33 cellular contexts compared by ENCODE assay signal in the genomic region with DNA sequence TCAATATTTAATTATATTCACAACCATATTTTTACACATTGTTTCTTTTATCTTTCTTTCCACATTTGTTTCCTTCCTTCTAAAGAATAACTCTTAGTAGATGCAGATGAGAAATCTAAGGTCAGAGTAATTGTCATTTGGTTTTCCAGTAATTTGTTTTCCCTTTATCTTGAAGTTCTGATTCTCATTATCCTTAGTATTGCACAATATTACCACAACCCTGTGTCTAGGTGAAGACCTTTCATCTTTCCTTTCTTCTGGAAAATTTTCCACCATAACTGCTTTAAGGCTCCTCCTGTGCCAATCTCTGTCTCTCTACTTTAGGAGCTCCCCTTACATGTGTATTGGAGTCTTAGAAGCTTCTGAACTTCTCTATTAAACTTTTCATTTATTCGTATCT.
"Had no signal": no experiment of that assay in that cellular context is flagged by ENCODE, and none has a peak within 500 bp of the region (broad histone marks: within the 10 kb centered on the region; RNA-seq: fewer than 3 reads in every experiment).

No MANE protein-coding gene starts in this region.

- H3K36me3 ChIP-seq: adrenal gland, ascending aorta, cardiac muscle cell had no signal

- FAIRE-seq: bronchial epithelial cell had no signal

- DNase-seq: activated B cell treated with CpG ODN at 0.5 μM for 24 hours; activated CD4-positive, alpha-beta memory T cell treated with anti-CD3 and anti-CD28 coated beads for 36 hours; activated CD4-positive, alpha-beta T cell treated with anti-CD3 and anti-CD28 coated beads for 4 hours; activated CD4-positive, alpha-beta T cell treated with anti-CD3 and anti-CD28 coated beads, Interleukin-2, amount 10 ng/mL, durations not matched to agents 24 days and 14 days; activated CD4-positive, alpha-beta T cell treated with anti-CD3 and anti-CD28 coated beads, Interleukin-2, amount 50 U/mL, for 1 hour; activated CD4-positive, alpha-beta T cell treated with anti-CD3 and anti-CD28 coated beads, Interleukin-2, amount 50 U/mL, for 4 hours; activated CD4-positive, CD25-positive, alpha-beta regulatory T cell treated with anti-CD3 and anti-CD28 coated beads, Interleukin-2, amount 50 U/mL, for 72 hours; activated CD8-positive, alpha-beta memory T cell treated with anti-CD3 and anti-CD28 coated beads, Interleukin-2, amount 50 U/mL, for 4 hours; activated CD8-positive, alpha-beta T cell treated with anti-CD3 and anti-CD28 coated beads for 36 hours; activated effector memory CD4-positive, alpha-beta T cell treated with anti-CD3 and anti-CD28 coated beads, Interleukin-2, amount 50 U/mL, for 16 hours; activated gamma-delta T cell treated with Interleukin-2 at 50 U/mL for 16 hours; activated naive CD4-positive, alpha-beta T cell; activated naive CD4-positive, alpha-beta T cell treated with anti-CD3 and anti-CD28 coated beads for 36 hours; activated naive CD4-positive, alpha-beta T cell treated with anti-CD3 and anti-CD28 coated beads, Interleukin-2, amount 50 U/mL, for 16 hours; activated naive CD8-positive, alpha-beta T cell treated with anti-CD3 and anti-CD28 coated beads for 36 hours; activated T-cell treated with anti-CD3 and anti-CD28 coated beads for 4 hours; activated T-cell treated with anti-CD3 and anti-CD28 coated beads, Interleukin-2, amount 50 U/mL, for 1 hour; activated T-cell treated with anti-CD3 and anti-CD28 coated beads, Interleukin-2, amount 50 U/mL, for 4 hours; activated T-cell treated with anti-CD3 and anti-CD28 coated beads, Interleukin-2, amount 50 U/mL, for 72 hours; adrenal gland; amygdala; anterior cingulate cortex; caudate nucleus; cerebellar nuclear complex; T-helper 1 cell; T-helper 2 cell; T-helper 9 cell had no signal

- H3K4me3 ChIP-seq: adrenal gland, ascending aorta, cardiac muscle cell had no signal

- H3K4me1 ChIP-seq: adrenal gland, ascending aorta had no signal

- H3K27ac ChIP-seq: adrenal gland, ascending aorta, cardiac muscle cell, VCaP had no signal

- H3K27me3 ChIP-seq: adrenal gland, ascending aorta, cardiac muscle cell had no signal

- ATAC-seq: activated CD8-positive, alpha-beta T cell treated with anti-CD3 and anti-CD28 coated beads for 36 hours; activated naive CD4-positive, alpha-beta T cell treated with anti-CD3 and anti-CD28 coated beads, Interleukin-2, amount 50 U/mL, for 72 hours; activated T-cell treated with anti-CD3 and anti-CD28 coated beads, Interleukin-2, amount 50 U/mL, for 4 hours; activated T-cell treated with anti-CD3 and anti-CD28 coated beads, Interleukin-2, amount 50 U/mL, for 72 hours; activated T-helper 17 cell treated with anti-CD3 and anti-CD28 coated beads, Interleukin-2, amount 50 U/mL, for 72 hours had no signal

- H3K9me3 ChIP-seq: adrenal gland, ascending aorta had no signal
